In genomic region chr2:148301362-148301761, GRCh38 we compare ENCODE assay signal across 33 cellular contexts.
"Had no signal": no experiment of that assay in that cellular context is flagged by ENCODE, and none has a peak within 500 bp of the region (broad histone marks: within the 10 kb centered on the region; RNA-seq: fewer than 3 reads in every experiment).

No MANE protein-coding gene starts in this region.

- H3K27ac Mint-ChIP-seq: activated CD4-positive, alpha-beta memory T cell treated with anti-CD3 and anti-CD28 coated beads for 36 hours; activated CD4-positive, alpha-beta T cell treated with anti-CD3 and anti-CD28 coated beads for 36 hours; activated CD4-positive, alpha-beta T cell treated with anti-CD3 and anti-CD28 coated beads, Interleukin-2, amount 10 ng/mL, durations not matched to agents 24 days and 14 days; activated CD8-positive, alpha-beta memory T cell treated with anti-CD3 and anti-CD28 coated beads, Interleukin-2, amount 10 ng/mL, durations not matched to agents 7 days and 5 days; activated CD8-positive, alpha-beta T cell treated with anti-CD3 and anti-CD28 coated beads, Interleukin-2, amount 10 ng/mL, durations not matched to agents 7 days and 5 days; activated naive CD4-positive, alpha-beta T cell treated with anti-CD3 and anti-CD28 coated beads, Interleukin-2, amount 10 ng/mL, durations not matched to agents 7 days and 5 days; activated naive CD4-positive, alpha-beta T cell treated with anti-CD3 and anti-CD28 coated beads, Interleukin-2, amount 50 U/mL, for 72 hours; activated naive CD8-positive, alpha-beta T cell treated with anti-CD3 and anti-CD28 coated beads, Interleukin-2, amount 10 ng/mL, durations not matched to agents 7 days and 5 days; effector memory CD8-positive, alpha-beta T cell; T-helper 1 cell treated with Interleukin-12 subunit alpha and Interleukin-12 subunit beta and Interleukin-4 antibody, amounts not matched to agents 30 μg/mL and 1 μg/mL, for 36 hours; T-helper 2 cell treated with Interferon-gamma antibody and Interleukin-4, amounts not matched to agents 5 μg/mL and 100 μg/mL, for 36 hours had no signal

- H3K4me1 Mint-ChIP-seq: activated CD4-positive, alpha-beta T cell treated with anti-CD3 and anti-CD28 coated beads for 36 hours; activated CD4-positive, alpha-beta T cell treated with anti-CD3 and anti-CD28 coated beads, Interleukin-2, amount 10 ng/mL, durations not matched to agents 24 days and 14 days; activated CD8-positive, alpha-beta memory T cell treated with anti-CD3 and anti-CD28 coated beads, Interleukin-2, amount 10 ng/mL, durations not matched to agents 7 days and 5 days; activated naive CD4-positive, alpha-beta T cell treated with anti-CD3 and anti-CD28 coated beads, Interleukin-2, amount 10 ng/mL, durations not matched to agents 7 days and 5 days; activated naive CD8-positive, alpha-beta T cell treated with anti-CD3 and anti-CD28 coated beads, Interleukin-2, amount 10 ng/mL, durations not matched to agents 7 days and 5 days; central memory CD8-positive, alpha-beta T cell had no signal

- H3K36me3 ChIP-seq: ascending aorta, breast epithelium, esophagus muscularis mucosa, gastrocnemius medialis, heart left ventricle, WERI-Rb-1 had no signal

- ATAC-seq: activated CD4-positive, alpha-beta T cell treated with anti-CD3 and anti-CD28 coated beads for 36 hours; activated CD8-positive, alpha-beta memory T cell treated with anti-CD3 and anti-CD28 coated beads, Interleukin-2, amount 10 ng/mL, durations not matched to agents 7 days and 5 days; activated CD8-positive, alpha-beta T cell treated with anti-CD3 and anti-CD28 coated beads, Interleukin-2, amount 10 ng/mL, durations not matched to agents 7 days and 5 days; activated naive CD4-positive, alpha-beta T cell treated with anti-CD3 and anti-CD28 coated beads, Interleukin-2, amount 50 U/mL, for 72 hours; effector memory CD8-positive, alpha-beta T cell; foreskin keratinocyte; gastrocnemius medialis; heart left ventricle had no signal

- H3K36me3 Mint-ChIP-seq: activated CD4-positive, alpha-beta memory T cell treated with anti-CD3 and anti-CD28 coated beads for 36 hours; activated naive CD4-positive, alpha-beta T cell treated with anti-CD3 and anti-CD28 coated beads, Interleukin-2, amount 10 ng/mL, durations not matched to agents 7 days and 5 days; activated naive CD4-positive, alpha-beta T cell treated with anti-CD3 and anti-CD28 coated beads, Interleukin-2, amount 50 U/mL, for 72 hours had no signal

- H3K27ac ChIP-seq: ascending aorta, breast epithelium, esophagus muscularis mucosa, foreskin keratinocyte, gastrocnemius medialis, heart left ventricle, WERI-Rb-1 had no signal

- H3K9me3 Mint-ChIP-seq: activated CD4-positive, alpha-beta memory T cell treated with anti-CD3 and anti-CD28 coated beads for 36 hours; activated CD4-positive, alpha-beta T cell treated with anti-CD3 and anti-CD28 coated beads, Interleukin-2, amount 10 ng/mL, durations not matched to agents 24 days and 14 days; activated naive CD4-positive, alpha-beta T cell treated with anti-CD3 and anti-CD28 coated beads, Interleukin-2, amount 10 ng/mL, durations not matched to agents 7 days and 5 days; activated naive CD4-positive, alpha-beta T cell treated with anti-CD3 and anti-CD28 coated beads, Interleukin-2, amount 50 U/mL, for 72 hours; activated naive CD8-positive, alpha-beta T cell treated with anti-CD3 and anti-CD28 coated beads, Interleukin-2, amount 10 ng/mL, durations not matched to agents 7 days and 5 days; brain; central memory CD8-positive, alpha-beta T cell; effector memory CD8-positive, alpha-beta T cell; T-helper 1 cell treated with Interleukin-12 subunit alpha and Interleukin-12 subunit beta and Interleukin-4 antibody, amounts not matched to agents 30 μg/mL and 1 μg/mL, for 36 hours; T-helper 2 cell treated with Interferon-gamma antibody and Interleukin-4, amounts not matched to agents 5 μg/mL and 100 μg/mL, for 36 hours had no signal

- H3K9me3 ChIP-seq: ascending aorta, breast epithelium, esophagus muscularis mucosa, gastrocnemius medialis, heart left ventricle had no signal

- H3K27me3 ChIP-seq: ascending aorta, breast epithelium, esophagus muscularis mucosa, foreskin keratinocyte, gastrocnemius medialis, heart left ventricle had no signal

- H3K4me1 ChIP-seq: ascending aorta, breast epithelium, foreskin keratinocyte had no signal

- DNase-seq: activated CD4-positive, alpha-beta memory T cell treated with anti-CD3 and anti-CD28 coated beads for 36 hours; activated CD4-positive, alpha-beta T cell treated with anti-CD3 and anti-CD28 coated beads for 36 hours; activated CD4-positive, alpha-beta T cell treated with anti-CD3 and anti-CD28 coated beads, Interleukin-2, amount 10 ng/mL, durations not matched to agents 24 days and 14 days; activated CD4-positive, CD25-positive, alpha-beta regulatory T cell; activated CD4-positive, CD25-positive, alpha-beta regulatory T cell treated with anti-CD3 and anti-CD28 coated beads, Interleukin-2, amount 50 U/mL, for 72 hours; activated CD8-positive, alpha-beta memory T cell treated with anti-CD3 and anti-CD28 coated beads, Interleukin-2, amount 10 ng/mL, durations not matched to agents 7 days and 5 days; activated CD8-positive, alpha-beta memory T cell treated with anti-CD3 and anti-CD28 coated beads, Interleukin-2, amount 50 U/mL, for 4 hours; activated CD8-positive, alpha-beta T cell treated with anti-CD3 and anti-CD28 coated beads, Interleukin-2, amount 10 ng/mL, durations not matched to agents 7 days and 5 days; activated gamma-delta T cell; activated naive CD4-positive, alpha-beta T cell; activated naive CD4-positive, alpha-beta T cell treated with anti-CD3 and anti-CD28 coated beads, Interleukin-2, amount 10 ng/mL, durations not matched to agents 7 days and 5 days; activated naive CD8-positive, alpha-beta T cell treated with anti-CD3 and anti-CD28 coated beads, Interleukin-2, amount 10 ng/mL, durations not matched to agents 7 days and 5 days; activated T-cell treated with anti-CD3 and anti-CD28 coated beads, Interleukin-2, amount 50 U/mL, for 1 hour; activated T-cell treated with anti-CD3 and anti-CD28 coated beads, Interleukin-2, amount 50 U/mL, for 48 hours; cortex of kidney; dermis blood vessel endothelial cell; effector CD4-positive, alpha-beta T cell; effector memory CD8-positive, alpha-beta T cell; erythroblast; foreskin keratinocyte; gastrocnemius medialis; glutamatergic neuron; heart left ventricle; T1000; WERI-Rb-1 had no signal

- H3K4me3 ChIP-seq: ascending aorta, breast epithelium, esophagus muscularis mucosa, gastrocnemius medialis, heart left ventricle had no signal

- H3K27me3 Mint-ChIP-seq: activated CD4-positive, alpha-beta memory T cell treated with anti-CD3 and anti-CD28 coated beads for 36 hours; activated CD4-positive, alpha-beta T cell treated with anti-CD3 and anti-CD28 coated beads for 36 hours; activated CD4-positive, alpha-beta T cell treated with anti-CD3 and anti-CD28 coated beads, Interleukin-2, amount 10 ng/mL, durations not matched to agents 24 days and 14 days; activated CD8-positive, alpha-beta memory T cell treated with anti-CD3 and anti-CD28 coated beads, Interleukin-2, amount 10 ng/mL, durations not matched to agents 7 days and 5 days; activated naive CD4-positive, alpha-beta T cell treated with anti-CD3 and anti-CD28 coated beads, Interleukin-2, amount 10 ng/mL, durations not matched to agents 7 days and 5 days; activated naive CD8-positive, alpha-beta T cell treated with anti-CD3 and anti-CD28 coated beads, Interleukin-2, amount 10 ng/mL, durations not matched to agents 7 days and 5 days; central memory CD8-positive, alpha-beta T cell; effector memory CD8-positive, alpha-beta T cell had no signal

- H3K4me3 Mint-ChIP-seq: activated CD4-positive, alpha-beta memory T cell treated with anti-CD3 and anti-CD28 coated beads for 36 hours; activated CD4-positive, alpha-beta T cell treated with anti-CD3 and anti-CD28 coated beads for 36 hours; activated CD4-positive, alpha-beta T cell treated with anti-CD3 and anti-CD28 coated beads, Interleukin-2, amount 10 ng/mL, durations not matched to agents 24 days and 14 days; activated CD8-positive, alpha-beta memory T cell treated with anti-CD3 and anti-CD28 coated beads, Interleukin-2, amount 10 ng/mL, durations not matched to agents 7 days and 5 days; activated CD8-positive, alpha-beta T cell treated with anti-CD3 and anti-CD28 coated beads, Interleukin-2, amount 10 ng/mL, durations not matched to agents 7 days and 5 days; activated naive CD4-positive, alpha-beta T cell treated with anti-CD3 and anti-CD28 coated beads, Interleukin-2, amount 10 ng/mL, durations not matched to agents 7 days and 5 days; activated naive CD8-positive, alpha-beta T cell treated with anti-CD3 and anti-CD28 coated beads, Interleukin-2, amount 10 ng/mL, durations not matched to agents 7 days and 5 days; brain; central memory CD8-positive, alpha-beta T cell; effector memory CD8-positive, alpha-beta T cell; T-helper 1 cell treated with Interleukin-12 subunit alpha and Interleukin-12 subunit beta and Interleukin-4 antibody, amounts not matched to agents 30 μg/mL and 1 μg/mL, for 36 hours; T-helper 2 cell treated with Interferon-gamma antibody and Interleukin-4, amounts not matched to agents 5 μg/mL and 100 μg/mL, for 36 hours had no signal
